In genomic region chr13:49620170-49620621, GRCh38 we compare ENCODE assay signal across 9 cellular contexts. TPM values are rescaled to one million over a fixed set of nuclear protein-coding genes. Genes with fewer than 3 reads are reported as not detected.
DNase-seq lines count a peak whose midpoint lies in the region; ATAC-seq and TF ChIP-seq lines count a peak whose summit lies in the region.
"Had no signal": no experiment of that assay in that cellular context is flagged by ENCODE, and none has a peak within 500 bp of the region (broad histone marks: within the 10 kb centered on the region; RNA-seq: fewer than 3 reads in every experiment).

No MANE protein-coding gene starts in this region.

- peak overlapping the region; percentile 55 for H3K4me3 ChIP-seq in BE2C (ENCODE audit: low read depth, low read length)
- no peak overlapping the region for H3K4me3 ChIP-seq in MM.1S (ENCODE audit: low read length)

- H3K4me1 ChIP-seq in BE2C, result no peaks in the 10 kb centered on the region
- no peaks in the 10 kb centered on the region for H3K4me1 ChIP-seq in MM.1S (ENCODE audit: low read length)

- no peak overlapping the region for H3K9ac ChIP-seq in MM.1S (ENCODE audit: low read length)

- no peak for DNase-seq in BE2C
- DNase-seq in activated naive CD8-positive, alpha-beta T cell treated with anti-CD3 and anti-CD28 coated beads for 36 hours, result peak; percentile 13
- DNase-seq in MM.1S, result no peak
- DNase-seq in kidney tubule cell (ENCODE audit: low spot score), result no peak
- no peak for DNase-seq in ecto neural progenitor cell (ENCODE audit: low spot score)
- no peak for DNase-seq in KG1 (lab: John Stamatoyannopoulos, UW)
- DNase-seq: NCI-H187 treated with DMSO at 0.1 percent for 48 hours had no signal

- TF ChIP-seq CTCF in BE2C (IDR thresholded peaks at IDR 0.05; ENCODE audit: low read depth, low read length) (no peak), MM.1S (IDR thresholded peaks at IDR 0.05; ENCODE audit: low read length) (no peak)

- no peak overlapping the region for H3K4me2 ChIP-seq in MM.1S (ENCODE audit: low read depth, low read length)

- peak; percentile 68 for ATAC-seq in GM19025 (IDR thresholded peaks at IDR 0.05; ENCODE audit: low read depth, unreplicated experiment)
- ATAC-seq in HG03108 (IDR thresholded peaks at IDR 0.05; ENCODE audit: unreplicated experiment), result peak; percentile 58

- H3K4me3 Mint-ChIP-seq in activated naive CD8-positive, alpha-beta T cell treated with anti-CD3 and anti-CD28 coated beads for 36 hours, result peak overlapping the region; percentile 44

- no peaks in the 10 kb centered on the region for H3F3A ChIP-seq in MM.1S (ENCODE audit: insufficient read depth, low read length)

- no peaks in the 10 kb centered on the region for H3K27me3 ChIP-seq in BE2C
- H3K27me3 ChIP-seq in MM.1S (replicated peaks; ENCODE audit: insufficient read depth, low read length), result no peaks in the 10 kb centered on the region

- H3K36me3 Mint-ChIP-seq in activated naive CD8-positive, alpha-beta T cell treated with anti-CD3 and anti-CD28 coated beads for 36 hours, result no peaks in the 10 kb centered on the region

- no peaks in the 10 kb centered on the region for H4K20me1 ChIP-seq in MM.1S (ENCODE audit: insufficient read depth, low read length)

- H3K79me2 ChIP-seq in MM.1S (ENCODE audit: low read length), result no peaks in the 10 kb centered on the region

- no peak overlapping the region for H2AFZ ChIP-seq in MM.1S (ENCODE audit: low read length)

- no peak overlapping the region for H3K27ac Mint-ChIP-seq in activated naive CD8-positive, alpha-beta T cell treated with anti-CD3 and anti-CD28 coated beads for 36 hours

- H3K36me3 ChIP-seq in BE2C (no peaks in the 10 kb centered on the region), MM.1S (replicated peaks; ENCODE audit: insufficient read depth, low read length) (no peaks in the 10 kb centered on the region)

- H3K9me2 ChIP-seq in MM.1S (replicated peaks; ENCODE audit: insufficient read depth, low read length), result no peaks in the 10 kb centered on the region

- H3K9me3 ChIP-seq in BE2C (no peaks in the 10 kb centered on the region), MM.1S (replicated peaks; ENCODE audit: insufficient read depth, low read length) (no peaks in the 10 kb centered on the region)

- H3K27ac ChIP-seq in MM.1S (ENCODE audit: low read length), result no peak overlapping the region

- H3K4me1 Mint-ChIP-seq in activated naive CD8-positive, alpha-beta T cell treated with anti-CD3 and anti-CD28 coated beads for 36 hours, result no peaks in the 10 kb centered on the region

- no peaks in the 10 kb centered on the region for H3K27me3 Mint-ChIP-seq in activated naive CD8-positive, alpha-beta T cell treated with anti-CD3 and anti-CD28 coated beads for 36 hours

- no peaks in the 10 kb centered on the region for H3K9me3 Mint-ChIP-seq in activated naive CD8-positive, alpha-beta T cell treated with anti-CD3 and anti-CD28 coated beads for 36 hours

RNA-seq across cellular contexts. Expression of gene ARL11, which starts 8.1 kb away (rescaled TPM):
- polyA plus RNA-seq in BE2C (2012; ENCODE audit: insufficient read depth, insufficient read length, low read depth), result 0.15 TPM
- total RNA-seq in activated naive CD8-positive, alpha-beta T cell treated with anti-CD3 and anti-CD28 coated beads for 36 hours, result 1 to 10 TPM in 1 of 2 experiments, under 1 TPM in 1; 0.97 to 1.1 TPM

RNA-seq across cellular contexts. Expression of gene RCBTB1, which starts 34.8 kb away (rescaled TPM):
- 13.7 TPM for polyA plus RNA-seq in BE2C (2012; ENCODE audit: insufficient read depth, insufficient read length, low read depth)
- 10 to 100 TPM; 13.2 to 14.6 TPM for total RNA-seq in activated naive CD8-positive, alpha-beta T cell treated with anti-CD3 and anti-CD28 coated beads for 36 hours
